In the genomic region with DNA sequence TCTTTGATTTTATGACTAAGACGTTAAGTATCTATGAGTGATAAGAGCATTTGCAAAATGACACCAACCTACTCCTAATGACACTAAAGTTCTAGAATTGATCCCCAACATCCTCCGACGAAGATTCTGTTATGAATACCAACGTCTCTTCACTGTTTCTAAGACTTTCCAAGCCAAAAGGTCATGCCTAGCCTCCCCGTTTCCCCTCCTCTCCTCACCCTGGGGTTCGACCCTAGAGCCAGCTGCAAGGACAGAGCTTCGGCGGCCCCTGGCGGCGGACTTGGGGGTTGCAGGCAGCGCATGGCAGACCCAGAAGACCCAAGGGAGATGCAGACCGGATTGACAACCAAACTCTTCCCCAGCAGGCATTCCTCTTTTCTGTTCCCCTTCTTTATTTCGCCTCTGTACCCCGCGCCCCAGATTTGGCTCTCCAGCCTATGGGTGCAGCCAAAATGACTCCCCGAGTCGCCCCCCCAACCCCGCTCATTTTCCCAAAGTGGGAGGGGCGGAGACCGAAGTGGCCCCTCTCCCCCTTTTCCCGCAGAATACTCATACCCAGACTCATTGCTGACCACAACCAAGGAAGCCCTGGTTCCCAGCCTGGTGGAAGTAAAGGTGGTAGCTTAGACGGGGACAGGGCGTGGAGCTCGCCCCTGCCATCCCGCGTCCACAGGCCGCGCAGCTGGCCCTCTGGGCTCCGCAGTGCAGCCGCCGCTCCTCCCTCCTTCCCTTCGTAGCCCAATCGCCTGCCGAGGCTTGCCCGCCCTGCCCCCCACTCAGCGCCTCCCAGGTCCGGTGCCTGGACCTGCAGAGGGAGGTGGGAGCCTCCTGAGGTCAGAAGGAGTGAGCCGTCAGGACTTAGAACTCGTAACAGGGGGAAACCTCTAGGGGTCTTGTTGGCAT, we compare ENCODE assay signal across 8 cellular contexts. TPM values are rescaled to one million over a fixed set of nuclear protein-coding genes. Genes with fewer than 3 reads are reported as not detected.
DNase-seq lines count a peak whose midpoint lies in the region; ATAC-seq and TF ChIP-seq lines count a peak whose summit lies in the region.

No MANE protein-coding gene starts in this region.

- H3K27ac ChIP-seq in CD4-positive, alpha-beta T cell (ENCODE audit: low read depth, low read length), result peak overlapping the region; percentile 92
- no peak overlapping the region for H3K27ac ChIP-seq in right atrium auricular region

- peak; percentile 96 for TF ChIP-seq CTCF in CD4-positive, alpha-beta T cell (IDR thresholded peaks at IDR 0.05)
- TF ChIP-seq CTCF in right atrium auricular region (IDR thresholded peaks at IDR 0.05), result peak; percentile 99

- H3K27me3 ChIP-seq in CD4-positive, alpha-beta T cell (ENCODE audit: control insufficient read depth, insufficient read depth, low read length), result no peaks in the 10 kb centered on the region
- H3K27me3 ChIP-seq in right atrium auricular region, result no peaks in the 10 kb centered on the region

- CTCF ChIA-PET in CD4-positive, alpha-beta T cell (lab: Charles Lee), result interaction anchor here (0.9 to 3.9 kb wide), 25 partner anchors 8 to 239 kb away, joined by 3 to 35 read pairs (median 5); a partner anchor contains a TSS

- H3K9me3 Mint-ChIP-seq in CD4-positive, alpha-beta T cell, result no peaks in the 10 kb centered on the region

- H3K9me3 ChIP-seq in CD4-positive, alpha-beta T cell (ENCODE audit: control insufficient read depth, low read length), result no peaks in the 10 kb centered on the region
- no peaks in the 10 kb centered on the region for H3K9me3 ChIP-seq in right atrium auricular region

- H3K4me3 Mint-ChIP-seq in CD4-positive, alpha-beta T cell, result peak overlapping the region; percentile 74

- H3K4me3 ChIP-seq in right atrium auricular region, result no peak overlapping the region

- ATAC-seq in CD4-positive, alpha-beta T cell (ENCODE audit: poor library complexity), result peak; percentile 35
- ATAC-seq in GM21390 (IDR thresholded peaks at IDR 0.05; ENCODE audit: unreplicated experiment), result no peak

- H3K4me1 Mint-ChIP-seq in CD4-positive, alpha-beta T cell (ENCODE audit: low read depth), result peaks cover 58% of the 10 kb centered on the region

- intact Hi-C loops in CD4-positive, alpha-beta T cell (cut with DNase I, micrococcal nuclease), result loop anchor here (1.0 to 5.0 kb wide), 7 partner anchors 36 to 216 kb away; a partner anchor contains a TSS

- DNase-seq in CD4-positive, alpha-beta T cell, result peak; percentile 77 to 93 (median 86)
- DNase-seq in GOT3 (lab: John Stamatoyannopoulos, UW) (peak; percentile 56), NCI-H187 (lab: John Stamatoyannopoulos, UW) (peak; percentile 71 to 75), T-helper 2 cell (peak; percentile 72 to 97 (median 80)), amygdala (lab: John Stamatoyannopoulos, UW) (peak in 54 of 56 donors; percentile 29 to 92 (median 76)), right atrium auricular region (ENCODE audit: low spot score) (peak; percentile 84), retina (peak; percentile 93)

- peaks cover 0 to 45% of the 10 kb centered on the region in 2 donors for H3K4me1 ChIP-seq in right atrium auricular region

- POLR2A ChIA-PET in CD4-positive, alpha-beta T cell (lab: Charles Lee), result interaction anchor here (0.7 to 2.1 kb wide), 11 partner anchors 30 to 1802 kb away, joined by 3 to 17 read pairs (median 3); a partner anchor contains a TSS

- no peaks in the 10 kb centered on the region for H3K36me3 ChIP-seq in right atrium auricular region

- H3K27me3 Mint-ChIP-seq in CD4-positive, alpha-beta T cell, result no peaks in the 10 kb centered on the region

- peak overlapping the region; percentile 72 for H3K27ac Mint-ChIP-seq in CD4-positive, alpha-beta T cell

- peaks cover 6% of the 10 kb centered on the region for H3K36me3 Mint-ChIP-seq in CD4-positive, alpha-beta T cell (ENCODE audit: low read depth)

RNA-seq across cellular contexts. Expression of a gene that starts 4.1 kb away (rescaled TPM):
- total RNA-seq in CD4-positive, alpha-beta T cell, result 10 to 100 TPM; 29.2 to 30.4 TPM
- total RNA-seq in right atrium auricular region, result 10 to 100 TPM; 18.7 to 22.5 TPM

RNA-seq across cellular contexts. Expression of a gene that starts 24.7 kb away (rescaled TPM):
- 1 to 10 TPM; 2.4 to 3.0 TPM for total RNA-seq in CD4-positive, alpha-beta T cell
- total RNA-seq in right atrium auricular region, result 1 to 10 TPM; 2.7 to 3.1 TPM

RNA-seq across cellular contexts. Expression of a gene that starts 41.3 kb away (rescaled TPM):
- total RNA-seq in CD4-positive, alpha-beta T cell, result not detected
- 10 to 100 TPM in 1 of 2 donors, 1 to 10 TPM in 1; 6.2 to 12.1 TPM for total RNA-seq in right atrium auricular region

RNA-seq across cellular contexts. Expression of a gene that starts 48.5 kb away (rescaled TPM):
- 100 to 1,000 TPM; 367 to 369 TPM for total RNA-seq in CD4-positive, alpha-beta T cell
- total RNA-seq in right atrium auricular region, result 100 to 1,000 TPM; 158 to 201 TPM

RNA-seq across cellular contexts. Expression of a gene that starts 49.2 kb away (rescaled TPM):
- total RNA-seq in CD4-positive, alpha-beta T cell, result 1 to 10 TPM; 3.7 to 5.0 TPM
- total RNA-seq in right atrium auricular region, result 1 to 10 TPM; 2.4 to 3.0 TPM

Comparison
In these comparisons a context has a peak if more than half of its experiments do, and no peak if none do; other contexts are left out.
1. RNA of a gene that starts 41.3 kb away (total RNA-seq): 6.2 to 12.1 TPM in right atrium auricular region; not detected in CD4-positive, alpha-beta T cell; every median in the first group is over 4 times any median in the second.
2. Peak in every context shown above with its lines, with median percentiles within 50 percentile points of each other: DNase-seq.